10 cellular contexts compared by ENCODE assay signal in genomic region chr3:194397757-194398312, GRCh38. TPM values are rescaled to one million over a fixed set of nuclear protein-coding genes. Genes with fewer than 3 reads are reported as not detected.
DNase-seq lines count a peak whose midpoint lies in the region; ATAC-seq lines count a peak whose summit lies in the region.
"Had no signal": no experiment of that assay in that cellular context is flagged by ENCODE, and none has a peak within 500 bp of the region (broad histone marks: within the 10 kb centered on the region; RNA-seq: fewer than 3 reads in every experiment).

No MANE protein-coding gene starts in this region.

- peaks cover 49% of the 10 kb centered on the region for H3K4me1 Mint-ChIP-seq in activated CD4-positive, alpha-beta T cell treated with anti-CD3 and anti-CD28 coated beads, Interleukin-2, amount 10 ng/mL, durations not matched to agents 24 days and 14 days
- H3K4me1 Mint-ChIP-seq in activated naive CD8-positive, alpha-beta T cell (ENCODE audit: low read depth), result peaks cover 52% of the 10 kb centered on the region
- H3K4me1 Mint-ChIP-seq in immature natural killer cell, result peaks cover 36 to 41% of the 10 kb centered on the region in 2 donors

- H3K9ac ChIP-seq in subcutaneous abdominal adipose tissue (ENCODE audit: low read length in 5 of 5), result no peak overlapping the region

- H3K27ac Mint-ChIP-seq in activated CD4-positive, alpha-beta T cell treated with anti-CD3 and anti-CD28 coated beads, Interleukin-2, amount 10 ng/mL, durations not matched to agents 24 days and 14 days, result no peak overlapping the region
- no peak overlapping the region for H3K27ac Mint-ChIP-seq in activated naive CD8-positive, alpha-beta T cell
- H3K27ac Mint-ChIP-seq in immature natural killer cell, result peak overlapping the region in 1 of 6 donors; percentile 16
- H3K27ac Mint-ChIP-seq: dendritic cell treated with granulocyte-macrophage colony-stimulating factor and Interleukin-4, amounts not matched to agents 40 ng/mL and 50 ng/mL, for 4 days had no signal

- intact Hi-C loops in activated CD4-positive, alpha-beta T cell treated with anti-CD3 and anti-CD28 coated beads, Interleukin-2, amount 10 ng/mL, durations not matched to agents 24 days and 14 days (cut with micrococcal nuclease), result loop anchor here (2.0 to 5.0 kb wide), 3 partner anchors 65 to 263 kb away; no protein-coding TSS in a partner anchor

- H3K9me3 ChIP-seq in subcutaneous abdominal adipose tissue (ENCODE audit: control insufficient read depth in 5 of 5, low read length in 5 of 5), result no peaks in the 10 kb centered on the region

- peak overlapping the region; percentile 82 for H3K4me3 Mint-ChIP-seq in activated CD4-positive, alpha-beta T cell treated with anti-CD3 and anti-CD28 coated beads, Interleukin-2, amount 10 ng/mL, durations not matched to agents 24 days and 14 days
- H3K4me3 Mint-ChIP-seq in activated naive CD8-positive, alpha-beta T cell, result peak overlapping the region; percentile 86
- H3K4me3 Mint-ChIP-seq in immature natural killer cell, result peak overlapping the region; percentile 69 to 85 (median 79)

- H3K4me3 ChIP-seq in subcutaneous abdominal adipose tissue (ENCODE audit: low read depth in 1 of 5, low read length in 5 of 5), result peak overlapping the region; percentile 22 to 67 (median 45)

- no peak overlapping the region for H3K27ac ChIP-seq in subcutaneous abdominal adipose tissue (ENCODE audit: low read depth, low read length)
- H3K27ac ChIP-seq: C4-2B had no signal

- H3K27me3 ChIP-seq in subcutaneous abdominal adipose tissue (ENCODE audit: control insufficient read depth in 5 of 5, insufficient read depth in 4 of 5, low read length in 5 of 5), result peaks cover 0 to 25% (median 13%) of the 10 kb centered on the region in 5 donors

- peak; percentile 78 for DNase-seq in activated CD4-positive, alpha-beta T cell treated with anti-CD3 and anti-CD28 coated beads, Interleukin-2, amount 10 ng/mL, durations not matched to agents 24 days and 14 days
- no peak for DNase-seq in activated CD4-positive, alpha-beta T cell treated with anti-CD3 and anti-CD28 coated beads, Interleukin-2, amount 50 U/mL, for 1 hour
- DNase-seq in immature natural killer cell (peak; percentile 26 to 42 (median 31)), dedifferentiated amniotic fluid mesenchymal stem cell (ENCODE audit: extremely low spot score) (no peak), inferior parietal cortex (ENCODE audit: extremely low spot score) (no peak)

- no peak for ATAC-seq in GM18502 (IDR thresholded peaks at IDR 0.05; ENCODE audit: poor library complexity, unreplicated experiment)

- H3K27me3 Mint-ChIP-seq in activated CD4-positive, alpha-beta T cell treated with anti-CD3 and anti-CD28 coated beads, Interleukin-2, amount 10 ng/mL, durations not matched to agents 24 days and 14 days, result peaks cover 15% of the 10 kb centered on the region
- no peaks in the 10 kb centered on the region for H3K27me3 Mint-ChIP-seq in activated naive CD8-positive, alpha-beta T cell
- peaks cover 0 to 17% (median 10%) of the 10 kb centered on the region in 3 donors for H3K27me3 Mint-ChIP-seq in immature natural killer cell (ENCODE audit: low read depth in 3 of 3)

- peaks cover 0 to 3% (median 0%) of the 10 kb centered on the region in 5 donors for H3K36me3 ChIP-seq in subcutaneous abdominal adipose tissue (ENCODE audit: control insufficient read depth in 5 of 5, insufficient read depth in 5 of 5, low read length in 5 of 5)

- no peaks in the 10 kb centered on the region for H3K9me3 Mint-ChIP-seq in activated CD4-positive, alpha-beta T cell treated with anti-CD3 and anti-CD28 coated beads, Interleukin-2, amount 10 ng/mL, durations not matched to agents 24 days and 14 days
- H3K9me3 Mint-ChIP-seq in activated naive CD8-positive, alpha-beta T cell (ENCODE audit: low read depth), result no peaks in the 10 kb centered on the region
- peaks cover 0 to 2% (median 0%) of the 10 kb centered on the region in 6 donors for H3K9me3 Mint-ChIP-seq in immature natural killer cell
- H3K9me3 Mint-ChIP-seq: dendritic cell treated with granulocyte-macrophage colony-stimulating factor and Interleukin-4, amounts not matched to agents 40 ng/mL and 50 ng/mL, for 4 days had no signal

- H3K36me3 Mint-ChIP-seq in activated CD4-positive, alpha-beta T cell treated with anti-CD3 and anti-CD28 coated beads, Interleukin-2, amount 10 ng/mL, durations not matched to agents 24 days and 14 days (ENCODE audit: low read depth), result peaks cover 2% of the 10 kb centered on the region
- no peaks in the 10 kb centered on the region for H3K36me3 Mint-ChIP-seq in activated naive CD8-positive, alpha-beta T cell
- H3K36me3 Mint-ChIP-seq in immature natural killer cell, result no peaks in the 10 kb centered on the region

- H3K4me1 ChIP-seq in subcutaneous abdominal adipose tissue (ENCODE audit: control insufficient read depth in 5 of 5, insufficient read depth in 5 of 5, low read length in 5 of 5), result peaks cover 0 to 34% (median 27%) of the 10 kb centered on the region in 5 donors

RNA-seq across cellular contexts. Expression of gene GP5, which starts 1.2 kb away (rescaled TPM):
- 0.12 and 0.26 TPM in 2 replicates for total RNA-seq in activated CD4-positive, alpha-beta T cell treated with anti-CD3 and anti-CD28 coated beads, Interleukin-2, amount 10 ng/mL, durations not matched to agents 24 days and 14 days
- polyA plus RNA-seq in immature natural killer cell, result under 1 TPM in 2 of 3 donors, not detected in 1; 0.20 to 0.37 TPM

RNA-seq across cellular contexts. Expression of gene LRRC15, which starts 28.3 kb away (rescaled TPM):
- not detected in 2 replicates for total RNA-seq in activated CD4-positive, alpha-beta T cell treated with anti-CD3 and anti-CD28 coated beads, Interleukin-2, amount 10 ng/mL, durations not matched to agents 24 days and 14 days
- polyA plus RNA-seq in immature natural killer cell, result not detected

RNA-seq across cellular contexts. Expression of gene CPN2, which starts 46.7 kb away (rescaled TPM):
- total RNA-seq in activated CD4-positive, alpha-beta T cell treated with anti-CD3 and anti-CD28 coated beads, Interleukin-2, amount 10 ng/mL, durations not matched to agents 24 days and 14 days, result not detected in 2 replicates
- polyA plus RNA-seq in immature natural killer cell, result not detected

Comparison
In these comparisons a context has a peak if more than half of its experiments do, and no peak if none do; other contexts are left out.
1. DNase-seq: peak in activated CD4-positive, alpha-beta T cell treated with anti-CD3 and anti-CD28 coated beads, Interleukin-2, amount 10 ng/mL, durations not matched to agents 24 days and 14 days (single experiment) and immature natural killer cell (3 of 3); none in activated CD4-positive, alpha-beta T cell treated with anti-CD3 and anti-CD28 coated beads, Interleukin-2, amount 50 U/mL, for 1 hour (single experiment), dedifferentiated amniotic fluid mesenchymal stem cell (single experiment) and inferior parietal cortex (single experiment).
2. Peak in every context shown above with its lines, with median percentiles within 50 percentile points of each other: H3K4me3 Mint-ChIP-seq.